1 cellular context compared by ENCODE assay signal in the genomic region with DNA sequence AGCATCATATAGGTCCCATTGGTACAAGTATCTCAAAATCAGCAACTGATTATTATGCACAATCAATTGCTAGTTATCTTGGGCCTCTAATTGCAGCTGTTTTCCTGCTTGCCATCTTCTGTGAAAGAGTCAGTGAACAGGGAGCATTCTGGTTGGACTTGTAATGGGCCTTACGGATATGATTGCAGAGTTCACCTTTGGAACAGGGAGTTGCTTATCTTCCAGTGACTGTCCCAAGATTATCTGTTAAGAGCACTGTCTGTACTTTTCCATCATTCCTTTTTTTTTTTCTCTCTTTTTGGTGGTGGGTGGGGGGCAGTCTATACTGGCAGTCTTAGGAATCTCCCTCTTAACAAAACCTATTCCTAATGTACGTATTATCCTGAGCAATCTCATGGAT.
TF ChIP-seq lines count a peak whose summit lies in the region.

No MANE protein-coding gene starts in this region.

TF ChIP-seq in GM23338, 12 proteins besides CTCF, POLR2A, EP300 and RAD21:
- TF ChIP-seq CREB1 (CRISPR knock-in tag; IDR thresholded peaks at IDR 0.05; ENCODE audit: low read depth) = no peak
- no peak for TF ChIP-seq NANOG (IDR thresholded peaks at IDR 0.05; ENCODE audit: borderline replicate concordance)
- no peak for TF ChIP-seq JUNB (IDR thresholded peaks at IDR 0.05; ENCODE audit: unreplicated experiment)
- TF ChIP-seq POLR2AphosphoS5 (IDR thresholded peaks at IDR 0.05; ENCODE audit: low read depth) = no peak
- TF ChIP-seq STAT1 (IDR thresholded peaks at IDR 0.05; ENCODE audit: unreplicated experiment) = no peak
- TF ChIP-seq, protein P1, sequence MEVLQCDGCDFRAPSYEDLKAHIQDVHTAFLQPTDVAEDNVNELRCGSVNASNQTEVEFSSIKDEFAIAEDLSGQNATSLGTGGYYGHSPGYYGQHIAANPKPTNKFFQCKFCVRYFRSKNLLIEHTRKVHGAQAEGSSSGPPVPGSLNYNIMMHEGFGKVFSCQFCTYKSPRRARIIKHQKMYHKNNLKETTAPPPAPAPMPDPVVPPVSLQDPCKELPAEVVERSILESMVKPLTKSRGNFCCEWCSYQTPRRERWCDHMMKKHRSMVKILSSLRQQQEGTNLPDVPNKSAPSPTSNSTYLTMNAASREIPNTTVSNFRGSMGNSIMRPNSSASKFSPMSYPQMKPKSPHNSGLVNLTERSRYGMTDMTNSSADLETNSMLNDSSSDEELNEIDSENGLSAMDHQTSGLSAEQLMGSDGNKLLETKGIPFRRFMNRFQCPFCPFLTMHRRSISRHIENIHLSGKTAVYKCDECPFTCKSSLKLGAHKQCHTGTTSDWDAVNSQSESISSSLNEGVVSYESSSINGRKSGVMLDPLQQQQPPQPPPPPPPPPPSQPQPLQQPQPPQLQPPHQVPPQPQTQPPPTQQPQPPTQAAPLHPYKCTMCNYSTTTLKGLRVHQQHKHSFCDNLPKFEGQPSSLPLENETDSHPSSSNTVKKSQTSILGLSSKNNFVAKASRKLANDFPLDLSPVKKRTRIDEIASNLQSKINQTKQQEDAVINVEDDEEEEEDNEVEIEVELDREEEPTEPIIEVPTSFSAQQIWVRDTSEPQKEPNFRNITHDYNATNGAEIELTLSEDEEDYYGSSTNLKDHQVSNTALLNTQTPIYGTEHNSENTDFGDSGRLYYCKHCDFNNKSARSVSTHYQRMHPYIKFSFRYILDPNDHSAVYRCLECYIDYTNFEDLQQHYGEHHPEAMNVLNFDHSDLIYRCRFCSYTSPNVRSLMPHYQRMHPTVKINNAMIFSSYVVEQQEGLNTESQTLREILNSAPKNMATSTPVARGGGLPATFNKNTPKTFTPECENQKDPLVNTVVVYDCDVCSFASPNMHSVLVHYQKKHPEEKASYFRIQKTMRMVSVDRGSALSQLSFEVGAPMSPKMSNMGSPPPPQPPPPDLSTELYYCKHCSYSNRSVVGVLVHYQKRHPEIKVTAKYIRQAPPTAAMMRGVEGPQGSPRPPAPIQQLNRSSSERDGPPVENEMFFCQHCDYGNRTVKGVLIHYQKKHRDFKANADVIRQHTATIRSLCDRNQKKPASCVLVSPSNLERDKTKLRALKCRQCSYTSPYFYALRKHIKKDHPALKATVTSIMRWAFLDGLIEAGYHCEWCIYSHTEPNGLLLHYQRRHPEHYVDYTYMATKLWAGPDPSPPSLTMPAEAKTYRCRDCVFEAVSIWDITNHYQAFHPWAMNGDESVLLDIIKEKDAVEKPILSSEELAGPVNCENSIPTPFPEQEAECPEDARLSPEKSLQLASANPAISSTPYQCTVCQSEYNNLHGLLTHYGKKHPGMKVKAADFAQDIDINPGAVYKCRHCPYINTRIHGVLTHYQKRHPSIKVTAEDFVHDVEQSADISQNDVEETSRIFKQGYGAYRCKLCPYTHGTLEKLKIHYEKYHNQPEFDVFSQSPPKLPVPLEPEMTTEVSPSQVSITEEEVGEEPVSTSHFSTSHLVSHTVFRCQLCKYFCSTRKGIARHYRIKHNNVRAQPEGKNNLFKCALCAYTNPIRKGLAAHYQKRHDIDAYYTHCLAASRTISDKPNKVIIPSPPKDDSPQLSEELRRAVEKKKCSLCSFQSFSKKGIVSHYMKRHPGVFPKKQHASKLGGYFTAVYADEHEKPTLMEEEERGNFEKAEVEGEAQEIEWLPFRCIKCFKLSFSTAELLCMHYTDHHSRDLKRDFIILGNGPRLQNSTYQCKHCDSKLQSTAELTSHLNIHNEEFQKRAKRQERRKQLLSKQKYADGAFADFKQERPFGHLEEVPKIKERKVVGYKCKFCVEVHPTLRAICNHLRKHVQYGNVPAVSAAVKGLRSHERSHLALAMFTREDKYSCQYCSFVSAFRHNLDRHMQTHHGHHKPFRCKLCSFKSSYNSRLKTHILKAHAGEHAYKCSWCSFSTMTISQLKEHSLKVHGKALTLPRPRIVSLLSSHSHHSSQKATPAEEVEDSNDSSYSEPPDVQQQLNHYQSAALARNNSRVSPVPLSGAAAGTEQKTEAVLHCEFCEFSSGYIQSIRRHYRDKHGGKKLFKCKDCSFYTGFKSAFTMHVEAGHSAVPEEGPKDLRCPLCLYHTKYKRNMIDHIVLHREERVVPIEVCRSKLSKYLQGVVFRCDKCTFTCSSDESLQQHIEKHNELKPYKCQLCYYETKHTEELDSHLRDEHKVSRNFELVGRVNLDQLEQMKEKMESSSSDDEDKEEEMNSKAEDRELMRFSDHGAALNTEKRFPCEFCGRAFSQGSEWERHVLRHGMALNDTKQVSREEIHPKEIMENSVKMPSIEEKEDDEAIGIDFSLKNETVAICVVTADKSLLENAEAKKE (CRISPR knock-in tag; IDR thresholded peaks at IDR 0.05) = no peak
- no peak for TF ChIP-seq EZH2 (IDR thresholded peaks at IDR 0.05; ENCODE audit: low read depth, unreplicated experiment)
- TF ChIP-seq ZNF331 (CRISPR knock-in tag; IDR thresholded peaks at IDR 0.05; ENCODE audit: low read depth) = no peak
